In the genomic region with DNA sequence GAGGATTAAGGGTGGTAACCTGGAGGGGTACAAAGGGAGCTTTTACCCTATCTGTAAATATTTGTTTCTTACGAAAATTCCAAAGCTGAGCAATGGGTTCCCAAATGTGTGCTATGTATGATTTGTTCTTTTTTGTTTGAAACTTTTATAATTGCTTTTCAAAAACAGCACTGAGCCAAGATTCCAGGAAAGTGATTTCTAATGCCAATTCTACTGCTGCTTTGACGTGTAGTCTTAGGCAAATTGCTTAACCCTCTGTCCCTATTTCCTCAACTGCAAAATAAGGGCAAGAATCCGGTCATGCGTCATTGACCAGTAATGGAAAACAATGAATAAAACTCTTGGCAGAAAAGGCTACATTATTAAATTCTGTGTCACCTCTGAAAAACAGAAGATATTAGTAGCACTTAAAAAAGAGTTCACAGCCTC, we compare ENCODE assay signal across 12 cellular contexts.
DNase-seq lines count a peak whose midpoint lies in the region; ATAC-seq and TF ChIP-seq lines count a peak whose summit lies in the region.
"Had no signal": no experiment of that assay in that cellular context is flagged by ENCODE, and none has a peak within 500 bp of the region (broad histone marks: within the 10 kb centered on the region; RNA-seq: fewer than 3 reads in every experiment).

No MANE protein-coding gene starts in this region.

- TF ChIP-seq CTCF in foreskin fibroblast (IDR thresholded peaks at IDR 0.05; ENCODE audit: low read depth, low read length) (no peak), CD14-positive monocyte (IDR thresholded peaks at IDR 0.05) (no peak), BE2C (IDR thresholded peaks at IDR 0.05; ENCODE audit: low read depth, low read length) (no peak)

- ATAC-seq in activated T-helper 17 cell treated with anti-CD3 and anti-CD28 coated beads, Interleukin-2, amount 50 U/mL, for 72 hours (replicated peaks), result no peak
- no peak for ATAC-seq in GM19455 (IDR thresholded peaks at IDR 0.05; ENCODE audit: unreplicated experiment)

- H3K4me1 Mint-ChIP-seq in activated T-helper 17 cell treated with anti-CD3 and anti-CD28 coated beads, Interleukin-2, amount 50 U/mL, for 72 hours, result no peaks in the 10 kb centered on the region
- no peaks in the 10 kb centered on the region for H3K4me1 Mint-ChIP-seq in CD14-positive monocyte
- H3K4me1 Mint-ChIP-seq: central memory CD8-positive, alpha-beta T cell had no signal

- H3K4me3 ChIP-seq in foreskin fibroblast (ENCODE audit: low read depth in 1 of 2, low read length in 2 of 2) (no peak overlapping the region), rectal smooth muscle tissue (ENCODE audit: low read length) (no peak overlapping the region), BE2C (ENCODE audit: low read depth, low read length) (no peak overlapping the region)

- no peaks in the 10 kb centered on the region for H3K9me3 Mint-ChIP-seq in activated T-helper 17 cell treated with anti-CD3 and anti-CD28 coated beads, Interleukin-2, amount 50 U/mL, for 72 hours
- H3K9me3 Mint-ChIP-seq in CD14-positive monocyte, result peaks cover 0 to 3% (median 0%) of the 10 kb centered on the region in 7 donors
- H3K9me3 Mint-ChIP-seq: central memory CD8-positive, alpha-beta T cell had no signal

- H3K27ac ChIP-seq in rectal smooth muscle tissue (ENCODE audit: low read depth, low read length), result peak overlapping the region; percentile 46

- H3K27me3 ChIP-seq in rectal smooth muscle tissue (ENCODE audit: control insufficient read depth, insufficient read depth, low read length) (no peaks in the 10 kb centered on the region), BE2C (no peaks in the 10 kb centered on the region)

- no peaks in the 10 kb centered on the region for H3K9me3 ChIP-seq in BE2C

- H3K4me3 Mint-ChIP-seq in activated T-helper 17 cell treated with anti-CD3 and anti-CD28 coated beads, Interleukin-2, amount 50 U/mL, for 72 hours, result no peak overlapping the region
- H3K4me3 Mint-ChIP-seq in CD14-positive monocyte, result no peak overlapping the region
- H3K4me3 Mint-ChIP-seq: central memory CD8-positive, alpha-beta T cell had no signal

- DNase-seq in Daoy (ENCODE audit: low read depth) (peak; percentile 39), foreskin fibroblast (peak; percentile 93), CD14-positive monocyte (ENCODE audit: low spot score) (no peak), inferior parietal cortex (ENCODE audit: extremely low spot score) (no peak), BE2C (no peak)
- DNase-seq: activated CD4-positive, alpha-beta T cell treated with anti-CD3 and anti-CD28 coated beads for 1 hour; Karpas-422; stimulated activated CD4-positive, alpha-beta T cell treated with anti-CD3 and anti-CD28 coated beads, Interleukin-4, amount 100 ng/mL, for 1 hour had no signal

- H3K27ac Mint-ChIP-seq in activated T-helper 17 cell treated with anti-CD3 and anti-CD28 coated beads, Interleukin-2, amount 50 U/mL, for 72 hours, result peak overlapping the region; percentile 30
- H3K27ac Mint-ChIP-seq in CD14-positive monocyte, result no peak overlapping the region

- no peaks in the 10 kb centered on the region for H3K4me1 ChIP-seq in rectal smooth muscle tissue (ENCODE audit: control insufficient read depth, insufficient read depth, low read length)
- peaks cover 8% of the 10 kb centered on the region; the same call in 1 of the 2 replicates for H3K4me1 ChIP-seq in BE2C

- H3K36me3 Mint-ChIP-seq in activated T-helper 17 cell treated with anti-CD3 and anti-CD28 coated beads, Interleukin-2, amount 50 U/mL, for 72 hours (ENCODE audit: low read depth), result peaks cover 78% of the 10 kb centered on the region
- H3K36me3 Mint-ChIP-seq in CD14-positive monocyte, result no peaks in the 10 kb centered on the region

- H3K9ac ChIP-seq in rectal smooth muscle tissue (ENCODE audit: low read length), result no peak overlapping the region

- intact Hi-C loops in CD14-positive monocyte (cut with micrococcal nuclease), result no loop called here

- H3K36me3 ChIP-seq in rectal smooth muscle tissue (ENCODE audit: control insufficient read depth, insufficient read depth, low read length), result no peaks in the 10 kb centered on the region
- no peaks in the 10 kb centered on the region for H3K36me3 ChIP-seq in BE2C

- H3K27me3 Mint-ChIP-seq in activated T-helper 17 cell treated with anti-CD3 and anti-CD28 coated beads, Interleukin-2, amount 50 U/mL, for 72 hours, result no peaks in the 10 kb centered on the region
- peaks cover 0 to 1% (median 0%) of the 10 kb centered on the region in 3 donors for H3K27me3 Mint-ChIP-seq in CD14-positive monocyte (ENCODE audit: low read depth in 3 of 3)
- H3K27me3 Mint-ChIP-seq: central memory CD8-positive, alpha-beta T cell had no signal

Comparison
In these comparisons a context has a peak if more than half of its experiments do, and no peak if none do; other contexts are left out.
1. DNase-seq: peak in Daoy (single experiment) and foreskin fibroblast (2 of 2); none in CD14-positive monocyte (single experiment), inferior parietal cortex (single experiment) and BE2C (single experiment).